In genomic region chr17:55238931-55239297, GRCh38 we compare ENCODE assay signal across 1 cellular context.
TF ChIP-seq lines count a peak whose summit lies in the region.

No MANE protein-coding gene starts in this region.

TF ChIP-seq in HepG2, 621 proteins besides CTCF, POLR2A, EP300 and RAD21 (continued from another document):
- TF ChIP-seq ZNF576 (CRISPR knock-in tag; IDR thresholded peaks at IDR 0.05): no peak
- TF ChIP-seq CREB1 (IDR thresholded peaks at IDR 0.05): no peak
- 0 out of 2 replicates have a peak, but pooled peaks have one; percentile 0 for TF ChIP-seq CREB1 (CRISPR knock-in tag; IDR thresholded peaks at IDR 0.05)
- TF ChIP-seq KLF11 (CRISPR knock-in tag; IDR thresholded peaks at IDR 0.05): 0 out of 2 replicates have a peak, but pooled peaks have one; percentile 11
- 0 out of 2 replicates have a peak, but pooled peaks have one; percentile 17 for TF ChIP-seq ZNF292 (CRISPR knock-in tag; IDR thresholded peaks at IDR 0.05; ENCODE audit: borderline replicate concordance, low read depth)
- no peak for TF ChIP-seq MNT (IDR thresholded peaks at IDR 0.05)
- peak; percentile 8; the same call in 1 of the 2 replicates for TF ChIP-seq ZFP36L1 (CRISPR knock-in tag; IDR thresholded peaks at IDR 0.05)
- TF ChIP-seq DMTF1 (CRISPR knock-in tag; IDR thresholded peaks at IDR 0.05): no peak
- TF ChIP-seq PHF8 (CRISPR knock-in tag; IDR thresholded peaks at IDR 0.05): no peak
- peak; percentile 46 for TF ChIP-seq ZSCAN31 (CRISPR knock-in tag; IDR thresholded peaks at IDR 0.05; ENCODE audit: low read depth)
- TF ChIP-seq ZNF629 (CRISPR knock-in tag; conservative IDR thresholded peaks at IDR 0.05): no peak
- no peak for TF ChIP-seq MED1 (CRISPR knock-in tag; IDR thresholded peaks at IDR 0.05)
- TF ChIP-seq ELF4 (CRISPR knock-in tag; IDR thresholded peaks at IDR 0.05; ENCODE audit: borderline replicate concordance): peak; percentile 5; the same call in 1 of the 2 replicates
- TF ChIP-seq MIER3 (CRISPR knock-in tag; IDR thresholded peaks at IDR 0.05; ENCODE audit: borderline replicate concordance): no peak
- TF ChIP-seq ZNF572 (CRISPR knock-in tag; IDR thresholded peaks at IDR 0.05): no peak
- TF ChIP-seq ATF4 (CRISPR knock-in tag; IDR thresholded peaks at IDR 0.05): 0 out of 4 replicates have a peak, but pooled peaks of 1 of the 2 experiments have one; percentile 3
- TF ChIP-seq NFIC (IDR thresholded peaks at IDR 0.05; ENCODE audit: low read length): peak; percentile 41; the same call in 1 of the 2 replicates
- 0 out of 2 replicates have a peak, but pooled peaks have one; percentile 49 for TF ChIP-seq ZNF747 (CRISPR knock-in tag; IDR thresholded peaks at IDR 0.05; ENCODE audit: borderline replicate concordance)
- no peak for TF ChIP-seq SRSF1 (optimal IDR thresholded peaks at IDR 0.05; ENCODE audit: low read depth, low read length)
- no peak for TF ChIP-seq HIVEP1 (CRISPR knock-in tag; IDR thresholded peaks at IDR 0.05)
- TF ChIP-seq TBX2 (CRISPR knock-in tag; IDR thresholded peaks at IDR 0.05; ENCODE audit: borderline replicate concordance): peak; percentile 14; the same call in 1 of the 2 replicates
- TF ChIP-seq PCBP2 (optimal IDR thresholded peaks at IDR 0.05; ENCODE audit: low read depth, low read length, poor library complexity, severe bottlenecking): peak; percentile 82
- no peak for TF ChIP-seq ZNF354B (CRISPR knock-in tag; IDR thresholded peaks at IDR 0.05)
- TF ChIP-seq THAP8 (CRISPR knock-in tag; IDR thresholded peaks at IDR 0.05; ENCODE audit: borderline replicate concordance): 0 out of 2 replicates have a peak, but pooled peaks have one; percentile 4
- TF ChIP-seq NFATC3 (CRISPR knock-in tag; IDR thresholded peaks at IDR 0.05): no peak
- TF ChIP-seq CCAR2 (optimal IDR thresholded peaks at IDR 0.05; ENCODE audit: low read depth, low read length): peak; percentile 78
- no peak for TF ChIP-seq ZNF24 (IDR thresholded peaks at IDR 0.05)
- 0 out of 2 replicates have a peak, but pooled peaks have one; percentile 4 for TF ChIP-seq ZBTB39 (CRISPR knock-in tag; IDR thresholded peaks at IDR 0.05)
